In the genomic region with DNA sequence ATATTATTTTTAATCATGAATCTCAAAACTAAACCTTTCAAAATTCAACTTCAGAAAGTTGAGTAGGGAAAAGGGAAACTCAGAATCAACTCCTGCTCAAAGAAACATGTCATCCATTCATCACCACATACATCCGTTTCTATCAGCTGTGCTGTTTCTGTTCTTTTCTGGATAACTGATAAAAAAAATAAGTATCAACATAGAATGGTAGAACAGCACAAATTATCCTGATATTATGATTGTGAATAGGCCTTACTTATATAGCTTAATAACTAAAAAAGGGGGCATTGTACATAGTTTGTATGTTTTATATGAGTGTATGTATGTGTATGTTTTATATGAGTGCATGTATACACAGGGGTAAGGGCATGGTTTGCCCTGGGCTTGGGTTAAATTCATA, we compare ENCODE assay signal across 1 cellular context.
A peak's percentile ranks its signal among the peaks of the same experiment; 100 is the strongest.
TF ChIP-seq lines count a peak whose summit lies in the region.

No MANE protein-coding gene starts in this region.

TF ChIP-seq in HepG2, 621 proteins besides CTCF, POLR2A, EP300 and RAD21:
- TF ChIP-seq RBFOX2 (IDR thresholded peaks at IDR 0.05; ENCODE audit: low read depth, low read length): peak; percentile 58
- TF ChIP-seq HNRNPL (IDR thresholded peaks at IDR 0.05; ENCODE audit: low read depth, low read length): 0 out of 2 replicates have a peak, but pooled peaks have one; percentile 16
- no peak for TF ChIP-seq ZNF276 (CRISPR knock-in tag; IDR thresholded peaks at IDR 0.05; ENCODE audit: low read depth)
- TF ChIP-seq SRSF1 (optimal IDR thresholded peaks at IDR 0.05; ENCODE audit: low read depth, low read length): no peak
- peak; percentile 41 for TF ChIP-seq AGO2 (optimal IDR thresholded peaks at IDR 0.05; ENCODE audit: low read depth, low read length)
TF ChIP-seq in HepG2: peak in this region for 3.
